26 cellular contexts compared by ENCODE assay signal in genomic region chr7:72334733-72335132, GRCh38.
DNase-seq lines count a peak whose midpoint lies in the region; FAIRE-seq and TF ChIP-seq lines count a peak whose summit lies in the region.
"Had no signal": no experiment of that assay in that cellular context is flagged by ENCODE, and none has a peak within 500 bp of the region (broad histone marks: within the 10 kb centered on the region; RNA-seq: fewer than 3 reads in every experiment).

No MANE protein-coding gene starts in this region.

- DNase-seq in DMS 273 (lab: John Stamatoyannopoulos, UW; ENCODE audit: unreplicated experiment) = peak; percentile 46
- no peak for DNase-seq in DMS 273 treated with DMSO at 0.1 percent for 48 hours (lab: John Stamatoyannopoulos, UW)
- DNase-seq in H1 (ENCODE audit: low read depth in 1 of 2, low spot score in 2 of 2) = no peak
- DNase-seq in nephron progenitor cell = no peak
- DNase-seq in activated naive CD8-positive, alpha-beta T cell treated with anti-CD3 and anti-CD28 coated beads for 36 hours = no peak
- DNase-seq in iPS-NIHi7 (ENCODE audit: extremely low spot score) = no peak
- no peak for DNase-seq in HAP-1 (ENCODE audit: low spot score in 2 of 2)
- DNase-seq: Caco-2; CD8-positive, alpha-beta T cell; DMS153; DND-41; GM23248; NCI-H1048; NCI-H1694; NCI-H2029 treated with DMSO at 0.1 percent for 48 hours; NCI-H2227 treated with DMSO at 0.1 percent for 48 hours; NCI-H510A; NCI-H748 treated with DMSO at 0.1 percent for 48 hours; NK-92 treated with Interleukin-12 subunit alpha and Interleukin-12 subunit beta, amount 100 ng/mL, for 24 hours; PC-9; SJCRH30 had no signal

- no peak overlapping the region for H3K27ac ChIP-seq in H1 (ENCODE audit: low read depth, low read length)
- peak overlapping the region; percentile 25 for H3K27ac ChIP-seq in thymus (ENCODE audit: low read depth)
- H3K27ac ChIP-seq: 22Rv1, C4-2B, GM23248, PC-9, SJCRH30 had no signal

- no peak for TF ChIP-seq POLR2A in H1 (IDR thresholded peaks at IDR 0.05; ENCODE audit: control extremely low read depth in 1 of 2, low read depth in 2 of 2, low read length in 2 of 2)

- H3K9me3 Mint-ChIP-seq in nephron progenitor cell = peaks cover 34% of the 10 kb centered on the region
- H3K9me3 Mint-ChIP-seq in activated naive CD8-positive, alpha-beta T cell treated with anti-CD3 and anti-CD28 coated beads for 36 hours = peaks cover 10% of the 10 kb centered on the region

- no peak overlapping the region for H2AFZ ChIP-seq in H1 (ENCODE audit: low read length)
- H2AFZ ChIP-seq: GM23248, PC-9 had no signal

- peaks cover 0 to 19% (median 9%) of the 10 kb centered on the region in 4 experiments; a peak in 6 of 7 replicates for H3K27me3 ChIP-seq in H1 (replicated peaks in 1 of 4; ENCODE audit: control insufficient read depth in 3 of 4, extremely low read depth in 1 of 4, insufficient read depth in 3 of 4, low read length in 3 of 4)
- no peaks in the 10 kb centered on the region for H3K27me3 ChIP-seq in thymus (ENCODE audit: control insufficient read depth, insufficient read depth)
- no peaks in the 10 kb centered on the region for H3K27me3 ChIP-seq in HAP-1 (ENCODE audit: low read depth)
- H3K27me3 ChIP-seq: SJCRH30 had no signal

- no peak overlapping the region for H2BK15ac ChIP-seq in H1 (ENCODE audit: low read length)

- H3K9me3 ChIP-seq in H1 (ENCODE audit: insufficient read depth in 2 of 2, low read depth in 1 of 2, low read length in 1 of 2) (peaks cover 4 to 7% of the 10 kb centered on the region in 2 experiments; a peak in 3 of 4 replicates), thymus (ENCODE audit: control insufficient read depth) (no peaks in the 10 kb centered on the region), HAP-1 (no peaks in the 10 kb centered on the region)
- H3K9me3 ChIP-seq: Caco-2 had no signal

- H2BK5ac ChIP-seq in H1 (ENCODE audit: low read depth, low read length) = no peak overlapping the region

- CTCF ChIA-PET in H1 (lab: Charles Lee; ENCODE audit: partially characterized antibody) = interaction anchor here (0.6 to 5.5 kb wide), 48 partner anchors 8 to 580 kb away, joined by 3 to 50 read pairs (median 4); no protein-coding TSS in a partner anchor

- POLR2A ChIA-PET in H1 (lab: Charles Lee; ENCODE audit: partially characterized antibody) = interaction anchor here (1.0 to 1.5 kb wide), 4 partner anchors 9 to 67 kb away, joined by 3 to 4 read pairs (median 4); no protein-coding TSS in a partner anchor

- in situ Hi-C loops in HAP-1 (cut with MboI; ENCODE audit: low sequenced_read_pairs) = no loop called here

- H3K79me2 ChIP-seq in H1 (ENCODE audit: control insufficient read depth in 1 of 2, insufficient read depth in 2 of 2, low read length in 2 of 2) = peaks cover 0 to 46% of the 10 kb centered on the region in 2 experiments; a peak in 2 of 4 replicates

- H2BK120ac ChIP-seq in H1 (replicated peaks; ENCODE audit: low read depth, low read length) = no peak overlapping the region

- H3K36me3 ChIP-seq in H1 (ENCODE audit: control insufficient read depth in 2 of 4, insufficient read depth in 4 of 4, low read length in 3 of 4) = 0 out of 8 replicates have a peak, but pooled peaks cover 0 to 2% (median 0%) of the 10 kb centered on the region in 4 experiments
- peaks cover 3% of the 10 kb centered on the region for H3K36me3 ChIP-seq in thymus (ENCODE audit: control insufficient read depth, insufficient read depth)
- no peaks in the 10 kb centered on the region for H3K36me3 ChIP-seq in HAP-1 (replicated peaks)
- H3K36me3 ChIP-seq: SJCRH30 had no signal

- no peak; a peak in 1 of 4 replicates for TF ChIP-seq RAD21 in H1 (IDR thresholded peaks at IDR 0.05 in 1 of 2, conservative IDR thresholded peaks at IDR 0.05 in 1 of 2; ENCODE audit: low read depth in 2 of 2, low read length in 2 of 2)

- H3K56ac ChIP-seq in H1 (replicated peaks; ENCODE audit: insufficient read length, low read depth, low read length) = no peak overlapping the region

- peak overlapping the region; percentile 77 for H3K4me3 Mint-ChIP-seq in nephron progenitor cell
- H3K4me3 Mint-ChIP-seq in activated naive CD8-positive, alpha-beta T cell treated with anti-CD3 and anti-CD28 coated beads for 36 hours = no peak overlapping the region
- H3K4me3 Mint-ChIP-seq: B cell; CD8-positive, alpha-beta T cell had no signal

- H3K4me3 ChIP-seq in H1 (ENCODE audit: extremely low read depth in 1 of 4, insufficient read depth in 2 of 4, low read depth in 3 of 4, low read length in 4 of 4) = peak overlapping the region in 1 of 4 experiments; percentile 98; a peak in 2 of 8 replicates
- peak overlapping the region; percentile 91 for H3K4me3 ChIP-seq in thymus (ENCODE audit: low read length)
- no peak overlapping the region for H3K4me3 ChIP-seq in HAP-1
- H3K4me3 ChIP-seq: GM23248, PC-9, SJCRH30 had no signal

- H2AK5ac ChIP-seq in H1 (ENCODE audit: low read depth, low read length) = no peak overlapping the region

- no peak overlapping the region for H3K14ac ChIP-seq in H1 (ENCODE audit: insufficient read length)

- no peak overlapping the region for H2BK20ac ChIP-seq in H1 (ENCODE audit: low read length)

- no peak overlapping the region for H4K91ac ChIP-seq in H1 (replicated peaks; ENCODE audit: insufficient read length, low read length)

- H3K27ac Mint-ChIP-seq in nephron progenitor cell = no peak overlapping the region
- H3K27ac Mint-ChIP-seq in activated naive CD8-positive, alpha-beta T cell treated with anti-CD3 and anti-CD28 coated beads for 36 hours = no peak overlapping the region
- H3K27ac Mint-ChIP-seq: B cell; CD8-positive, alpha-beta T cell had no signal

- H3K4ac ChIP-seq in H1 (replicated peaks; ENCODE audit: insufficient read length, low read depth, low read length) = no peak overlapping the region

- FAIRE-seq in H1 (lab: Jason Lieb, UNC) = no peak
- FAIRE-seq: GM18507 had no signal

- no peak overlapping the region for H3K23ac ChIP-seq in H1 (ENCODE audit: insufficient read length)

- H3K4me1 ChIP-seq in H1 (replicated peaks in 1 of 4; ENCODE audit: control insufficient read depth in 3 of 4, insufficient read depth in 4 of 4, low read length in 3 of 4) (peaks cover 4 to 17% (median 13%) of the 10 kb centered on the region in 4 experiments), thymus (ENCODE audit: control insufficient read depth, insufficient read depth, low read length) (peaks cover 9% of the 10 kb centered on the region), HAP-1 (no peaks in the 10 kb centered on the region)
- H3K4me1 ChIP-seq: Caco-2, SJCRH30 had no signal

- peaks cover 23% of the 10 kb centered on the region; the same call in 1 of the 2 replicates for H3K23me2 ChIP-seq in H1 (ENCODE audit: low read depth, low read length)

- TF ChIP-seq CTCF in H1 (IDR thresholded peaks at IDR 0.05; ENCODE audit: control extremely low read depth in 1 of 3, insufficient read depth in 1 of 3, low read depth in 1 of 3, low read length in 3 of 3) (peak in 2 of 3 experiments; percentile 6 to 11; a peak in 2 of 4 replicates), nephron progenitor cell (IDR thresholded peaks at IDR 0.05) (no peak)

- H3K4me1 Mint-ChIP-seq in nephron progenitor cell = peaks cover 16% of the 10 kb centered on the region
- no peaks in the 10 kb centered on the region for H3K4me1 Mint-ChIP-seq in activated naive CD8-positive, alpha-beta T cell treated with anti-CD3 and anti-CD28 coated beads for 36 hours
- H3K4me1 Mint-ChIP-seq: B cell had no signal

- H3K9ac ChIP-seq in H1 (replicated peaks in 1 of 4; ENCODE audit: extremely low read depth in 1 of 4, low read depth in 3 of 4, low read length in 3 of 4) = no peak overlapping the region
- H3K9ac ChIP-seq: GM23248 had no signal

- WGBS in H1 (ENCODE audit: extremely low coverage in 1 of 2, insufficient coverage in 1 of 2, insufficient read length in 1 of 2, insufficient replicate concordance in 2 of 2, low coverage in 1 of 2, low lambda C conversion rate in 2 of 2, missing lambda C conversion rate in 1 of 2), 2 experiments = 74% methylated on average over 5 of the region's 5 CpGs; no CpG with 5 or more reads in 1 of the 2 experiments
- 69% methylated on average over 5 of the region's 5 CpGs for WGBS in thymus

- peaks cover 20% of the 10 kb centered on the region for H3K36me3 Mint-ChIP-seq in nephron progenitor cell (ENCODE audit: low read depth)
- H3K36me3 Mint-ChIP-seq in activated naive CD8-positive, alpha-beta T cell treated with anti-CD3 and anti-CD28 coated beads for 36 hours = no peaks in the 10 kb centered on the region
- H3K36me3 Mint-ChIP-seq: CD8-positive, alpha-beta T cell had no signal

- H4K20me1 ChIP-seq in H1 (replicated peaks in 1 of 2; ENCODE audit: control insufficient read depth in 1 of 2, insufficient read depth in 2 of 2, low read length in 2 of 2) = peaks cover 0 to 3% of the 10 kb centered on the region in 2 experiments

- no peak overlapping the region for H2BK12ac ChIP-seq in H1 (ENCODE audit: low read depth, low read length)

- H3K79me1 ChIP-seq in H1 (ENCODE audit: low read depth, low read length) = peaks cover 6% of the 10 kb centered on the region; the same call in 1 of the 2 replicates

- TF ChIP-seq EP300 in H1 (IDR thresholded peaks at IDR 0.05; ENCODE audit: borderline replicate concordance in 1 of 2, low read depth in 2 of 2, low read length in 2 of 2) = no peak

- H3K27me3 Mint-ChIP-seq in nephron progenitor cell (ENCODE audit: low read depth, poor library complexity) = peaks cover 55% of the 10 kb centered on the region
- peaks cover 38% of the 10 kb centered on the region for H3K27me3 Mint-ChIP-seq in activated naive CD8-positive, alpha-beta T cell treated with anti-CD3 and anti-CD28 coated beads for 36 hours

- no peak overlapping the region for H4K5ac ChIP-seq in H1 (ENCODE audit: insufficient read length, low read depth, low read length)

- H3K4me2 ChIP-seq in H1 (ENCODE audit: insufficient read depth in 1 of 2, low read depth in 2 of 2, low read length in 2 of 2) = peak overlapping the region; percentile 65 to 90; a peak in 3 of 4 replicates
- H3K4me2 ChIP-seq: PC-9 had no signal

- no peak overlapping the region for H4K8ac ChIP-seq in H1 (ENCODE audit: extremely low read depth, insufficient read depth, low read length)

- H3K18ac ChIP-seq in H1 (ENCODE audit: extremely low read depth, low read length) = no peak overlapping the region
